18 cellular contexts compared by ENCODE assay signal in genomic region chr2:234914371-234915154, GRCh38. TPM values are rescaled to one million over a fixed set of nuclear protein-coding genes. Genes with fewer than 3 reads are reported as not detected.
DNase-seq lines count a peak whose midpoint lies in the region; ATAC-seq and TF ChIP-seq lines count a peak whose summit lies in the region.
"Had no signal": no experiment of that assay in that cellular context is flagged by ENCODE, and none has a peak within 500 bp of the region (broad histone marks: within the 10 kb centered on the region; RNA-seq: fewer than 3 reads in every experiment).

No MANE protein-coding gene starts in this region.

- H3K9me3 ChIP-seq in uterus = no peaks in the 10 kb centered on the region

- H3K4me1 Mint-ChIP-seq in glutamatergic neuron (ENCODE audit: low read depth, unreplicated experiment) = peaks cover 12% of the 10 kb centered on the region

- H3K4me3 ChIP-seq in uterus = no peak overlapping the region
- H3K4me3 ChIP-seq: BLaER1, GM23248 had no signal

- H3K27ac ChIP-seq in caudate nucleus (ENCODE audit: low read depth, low read length) (peak overlapping the region; percentile 95), layer of hippocampus (ENCODE audit: low read depth, low read length) (peak overlapping the region; percentile 93), uterus (no peak overlapping the region)
- H3K27ac ChIP-seq: BLaER1, GM23248, RWPE1 had no signal

- H3K27me3 ChIP-seq in layer of hippocampus (ENCODE audit: control insufficient read depth, insufficient read depth, low read length) (no peaks in the 10 kb centered on the region), uterus (no peaks in the 10 kb centered on the region)
- H3K27me3 ChIP-seq: BLaER1 had no signal

- intact Hi-C loops in uterus (cut with DNase I; ENCODE audit: low total_unique reads) = no loop called here

- H3K36me3 Mint-ChIP-seq in glutamatergic neuron (ENCODE audit: unreplicated experiment) = no peaks in the 10 kb centered on the region

- no peaks in the 10 kb centered on the region for H3K27me3 Mint-ChIP-seq in glutamatergic neuron (ENCODE audit: unreplicated experiment)

- H3K9me3 Mint-ChIP-seq in glutamatergic neuron (ENCODE audit: unreplicated experiment) = no peaks in the 10 kb centered on the region

- H3K4me3 Mint-ChIP-seq in glutamatergic neuron (ENCODE audit: unreplicated experiment) = no peak overlapping the region

- H3K36me3 ChIP-seq in uterus = no peaks in the 10 kb centered on the region
- H3K36me3 ChIP-seq: BLaER1 had no signal

- H3K27ac Mint-ChIP-seq in glutamatergic neuron (ENCODE audit: unreplicated experiment) = no peak overlapping the region

- H3K4me1 ChIP-seq in uterus = no peaks in the 10 kb centered on the region

- no peak for TF ChIP-seq POLR2A in uterus (IDR thresholded peaks at IDR 0.05)

- no peak for TF ChIP-seq CTCF in uterus (IDR thresholded peaks at IDR 0.05)
- TF ChIP-seq CTCF in glutamatergic neuron (IDR thresholded peaks at IDR 0.05; ENCODE audit: partially characterized antibody, unreplicated experiment) = no peak

- no peak for ATAC-seq in HG03342 (IDR thresholded peaks at IDR 0.05; ENCODE audit: unreplicated experiment)

- DNase-seq in Ammon's horn (ENCODE audit: low spot score) = peak; percentile 86
- peak in 47 of 61 donors; percentile 6 to 84 (median 42) for DNase-seq in caudate nucleus (lab: John Stamatoyannopoulos, UW)
- DNase-seq in occipital lobe (lab: John Stamatoyannopoulos, UW) = peak; percentile 19
- DNase-seq in uterus = no peak
- DNase-seq in NCI-H1436 (lab: John Stamatoyannopoulos, UW) = no peak
- DNase-seq in glutamatergic neuron = no peak
- DNase-seq: DMS79 treated with DMSO at 0.1 percent for 48 hours, GM23248, HCEC 1CT, KG1, NCI-H1417 treated with DMSO at 0.1 percent for 48 hours, NCI-H2029 treated with DMSO at 0.1 percent for 48 hours, NCI-H2171 treated with DMSO at 0.1 percent for 48 hours, NCI-H748 treated with DMSO at 0.1 percent for 48 hours had no signal

RNA-seq across cellular contexts. Expression of gene SH3BP4, which starts 37.3 kb away (rescaled TPM):
- total RNA-seq in occipital lobe (5.5 TPM), uterus (10 to 100 TPM; 13.5 to 28.4 (median 20.1) TPM), glutamatergic neuron (ENCODE audit: unreplicated experiment) (59.3 TPM)

Comparison
In these comparisons a context has a peak if more than half of its experiments do, and no peak if none do; other contexts are left out.
1. DNase-seq: peak in Ammon's horn (single experiment), caudate nucleus (47 of 61) and occipital lobe (single experiment); none in uterus (0 of 2), NCI-H1436 (single experiment) and glutamatergic neuron (single experiment).
2. H3K27ac ChIP-seq: peak in caudate nucleus (single experiment) and layer of hippocampus (single experiment); none in uterus (0 of 2).